ENCODE assay signal across 8 cellular contexts in genomic region chr9:83596899-83597504, GRCh38. TPM values are rescaled to one million over a fixed set of nuclear protein-coding genes. Genes with fewer than 3 reads are reported as not detected.
DNase-seq lines count a peak whose midpoint lies in the region; ATAC-seq and TF ChIP-seq lines count a peak whose summit lies in the region.

No MANE protein-coding gene starts in this region.

- no peaks in the 10 kb centered on the region for H3K4me1 ChIP-seq in psoas muscle

- H3K36me3 ChIP-seq in psoas muscle (ENCODE audit: insufficient read depth in 1 of 2, low read depth in 1 of 2), result no peaks in the 10 kb centered on the region

- H3K4me3 ChIP-seq in NB4 (ENCODE audit: low read depth, low read length) (no peak overlapping the region), psoas muscle (no peak overlapping the region)

- no peaks in the 10 kb centered on the region for H3K9me3 ChIP-seq in psoas muscle

- WGBS in psoas muscle, 3 donors, result 53 to 59% (median 57%) methylated on average over 5 of the region's 5 CpGs

- intact Hi-C loops in psoas muscle (cut with DNase I), result loop anchor here in 1 of 2 donors (5.0 kb wide), 1 partner anchor 400 kb away; no protein-coding TSS in a partner anchor

- in situ Hi-C loops in GM13977 (cut with MboI; ENCODE audit: low pct_unique_long_range_greater_than_20kb, low sequenced_read_pairs, unreplicated experiment), result no loop called here

- no peak overlapping the region for H3K27ac ChIP-seq in psoas muscle

- DNase-seq in AG20443 (ENCODE audit: low spot score) (peak; percentile 30), GM13977 (ENCODE audit: low spot score) (peak; percentile 64), NB4 (ENCODE audit: low read depth) (peak; percentile 54), fibroblast of the conjunctiva (ENCODE audit: low read depth) (peak; percentile 5), psoas muscle (no peak), occipital lobe (lab: John Stamatoyannopoulos, UW) (no peak)
- DNase-seq in activated CD4-positive, alpha-beta T cell treated with anti-CD3 and anti-CD28 coated beads, Interleukin-2, amount 50 U/mL, for 48 hours, result peak; percentile 47 to 61

- peak; percentile 76 for TF ChIP-seq CTCF in GM13977 (IDR thresholded peaks at IDR 0.05; ENCODE audit: extremely low read depth, insufficient read depth, missing control alignments)
- TF ChIP-seq CTCF in NB4 (IDR thresholded peaks at IDR 0.05; ENCODE audit: low read depth, low read length), result peak; percentile 67
- TF ChIP-seq CTCF in psoas muscle (IDR thresholded peaks at IDR 0.05), result peak; percentile 54

- peak in 2 of 4 donors; percentile 42 to 51 for ATAC-seq in psoas muscle
- ATAC-seq in GM18858 (IDR thresholded peaks at IDR 0.05; ENCODE audit: unreplicated experiment), result no peak

- no peak for TF ChIP-seq POLR2A in NB4 (IDR thresholded peaks at IDR 0.05; ENCODE audit: extremely low read depth, insufficient read length)

- no peaks in the 10 kb centered on the region for H3K27me3 ChIP-seq in psoas muscle (ENCODE audit: insufficient read depth in 3 of 3, low read length in 2 of 3)

RNA-seq across cellular contexts. Expression of gene IDNK, which starts 25.9 kb away (rescaled TPM):
- total RNA-seq in psoas muscle (1 to 10 TPM; 1.0 to 1.8 (median 1.2) TPM), occipital lobe (6.4 TPM)
- 1 to 10 TPM in 1 of 3 donors, under 1 TPM in 2; 0.38 to 1.0 (median 0.83) TPM for polyA plus RNA-seq in psoas muscle

RNA-seq across cellular contexts. Expression of gene FRMD3, which starts 58.8 kb away (rescaled TPM):
- total RNA-seq in psoas muscle (10 to 100 TPM; 27.5 to 41.0 (median 37.8) TPM), occipital lobe (68.8 TPM)
- 100 to 1,000 TPM in 1 of 3 donors, 10 to 100 TPM in 1, 1 to 10 TPM in 1; 8.5 to 182 (median 55.9) TPM for polyA plus RNA-seq in psoas muscle

Comparison
In these comparisons a context has a peak if more than half of its experiments do, and no peak if none do; other contexts are left out.
1. DNase-seq: peak in AG20443 (single experiment), GM13977 (single experiment), NB4 (single experiment), activated CD4-positive, alpha-beta T cell treated with anti-CD3 and anti-CD28 coated beads, Interleukin-2, amount 50 U/mL, for 48 hours (2 of 2) and fibroblast of the conjunctiva (single experiment); none in psoas muscle (0 of 2) and occipital lobe (single experiment).
2. Peak in every context shown above with its lines, with median percentiles within 50 percentile points of each other: CTCF ChIP-seq.